Comparison of ENCODE assay signal across 8 cellular contexts in genomic region chr17:32142038-32142856, GRCh38. TPM values are rescaled to one million over a fixed set of nuclear protein-coding genes. Genes with fewer than 3 reads are reported as not detected.
DNase-seq lines count a peak whose midpoint lies in the region; ATAC-seq and TF ChIP-seq lines count a peak whose summit lies in the region.

Gene RHOT1 (plus strand): TSS chr17:32142502. CDS start chr17:32142693, 191 bp downstream.

- peaks cover 3% of the 10 kb centered on the region; the same call in 1 of the 3 replicates for H3K36me3 Mint-ChIP-seq in GM23338 (ENCODE audit: low read depth)
- H3K36me3 Mint-ChIP-seq in activated naive CD4-positive, alpha-beta T cell treated with anti-CD3 and anti-CD28 coated beads, Interleukin-2, amount 10 ng/mL, durations not matched to agents 7 days and 5 days = peaks cover 5% of the 10 kb centered on the region

- ATAC-seq in GM23338 (peak; percentile 61), thoracic aorta (ENCODE audit: insufficient number of reproducible peaks, low FRiP score, low read depth) (peak; percentile 84)

- H2AFZ ChIP-seq in GM23338 = peak within 1 kb of the TSS; percentile 86
- peak within 1 kb of the TSS; percentile 96 for H2AFZ ChIP-seq in osteoblast (ENCODE audit: low read length)

- H3K36me3 ChIP-seq in GM23338 (ENCODE audit: insufficient read depth) (no peaks in the 10 kb centered on the region), osteoblast (ENCODE audit: insufficient read depth, low read length) (no peaks in the 10 kb centered on the region), thoracic aorta (no peaks in the 10 kb centered on the region)

- H3K4me2 ChIP-seq in GM23338 (peak within 1 kb of the TSS; percentile 87), osteoblast (ENCODE audit: insufficient read depth, low read length) (peak within 1 kb of the TSS; percentile 100)

- H3K79me2 ChIP-seq in GM23338 (replicated peaks; ENCODE audit: insufficient read depth) (peaks cover 34% of the 10 kb centered on the region), osteoblast (ENCODE audit: insufficient read depth, low read length) (peaks cover 41% of the 10 kb centered on the region)

- CTCF ChIA-PET in activated naive CD4-positive, alpha-beta T cell treated with anti-CD3 and anti-CD28 coated beads, Interleukin-2, amount 10 ng/mL, durations not matched to agents 7 days and 5 days (lab: Charles Lee) = interaction anchor here (1.7 to 1.9 kb wide), 2 partner anchors 14 to 135 kb away, joined by 6 to 9 read pairs; partner anchors contain the start of gene LRRC37B

- H3K27me3 ChIP-seq in GM23338 (ENCODE audit: insufficient read depth) (no peaks in the 10 kb centered on the region), osteoblast (ENCODE audit: insufficient read depth, low read length) (no peaks in the 10 kb centered on the region), thoracic aorta (replicated peaks; ENCODE audit: insufficient read depth) (no peaks in the 10 kb centered on the region)

- H3K9me3 ChIP-seq in osteoblast (ENCODE audit: low read depth, low read length) (no peaks in the 10 kb centered on the region), thoracic aorta (no peaks in the 10 kb centered on the region)

- H3K4me3 ChIP-seq in GM23338 = peak within 1 kb of the TSS; percentile 93
- H3K4me3 ChIP-seq in osteoblast (ENCODE audit: insufficient read depth, low read length) = peak within 1 kb of the TSS; percentile 82
- peak within 1 kb of the TSS; percentile 76 for H3K4me3 ChIP-seq in thoracic aorta

- H3K4me1 ChIP-seq in GM23338 (ENCODE audit: insufficient read depth) (peaks cover 22% of the 10 kb centered on the region), osteoblast (ENCODE audit: insufficient read depth, low read length) (peaks cover 19% of the 10 kb centered on the region), thoracic aorta (ENCODE audit: control insufficient read depth in 1 of 2, low read depth in 2 of 2) (peaks cover 14 to 33% of the 10 kb centered on the region in 2 donors)

- peak within 1 kb of the TSS; percentile 97 for H3K27ac ChIP-seq in GM23338 (ENCODE audit: low read depth)
- peak within 1 kb of the TSS; percentile 97 for H3K27ac ChIP-seq in osteoblast (ENCODE audit: low read depth, low read length)
- peak within 1 kb of the TSS; percentile 77 to 87 for H3K27ac ChIP-seq in thoracic aorta

- DNase-seq in ELF-1 (ENCODE audit: low read depth, low spot score) = peak; percentile 86
- DNase-seq in GM23338 (ENCODE audit: low spot score) = peak; percentile 86
- peak; percentile 85 for DNase-seq in LoVo (ENCODE audit: low spot score)
- peak; percentile 80 for DNase-seq in SK-MEL-5 (ENCODE audit: low read depth, low spot score)
- DNase-seq in activated naive CD4-positive, alpha-beta T cell treated with anti-CD3 and anti-CD28 coated beads, Interleukin-2, amount 10 ng/mL, durations not matched to agents 7 days and 5 days = peak; percentile 77
- no peak for DNase-seq in glomerular endothelial cell (ENCODE audit: extremely low read depth, low read depth, low spot score)
- DNase-seq in osteoblast (ENCODE audit: insufficient read length, low spot score, missing footprints) = peak; percentile 97
- peak; percentile 36 for DNase-seq in thoracic aorta (ENCODE audit: low spot score)

- no peaks in the 10 kb centered on the region for H3K9me2 ChIP-seq in GM23338 (ENCODE audit: insufficient read depth)

- in situ Hi-C loops in SK-MEL-5 (cut with HindIII; ENCODE audit: low pct_unique_long_range_greater_than_20kb, low sequenced_read_pairs) = no loop called here

- peaks cover 13% of the 10 kb centered on the region for H3K27me3 Mint-ChIP-seq in GM23338 (ENCODE audit: insufficient read depth, low read depth, poor library complexity)
- peaks cover 9% of the 10 kb centered on the region for H3K27me3 Mint-ChIP-seq in activated naive CD4-positive, alpha-beta T cell treated with anti-CD3 and anti-CD28 coated beads, Interleukin-2, amount 10 ng/mL, durations not matched to agents 7 days and 5 days

- H3K27ac Mint-ChIP-seq in GM23338 = peak within 1 kb of the TSS; percentile 82
- H3K27ac Mint-ChIP-seq in activated naive CD4-positive, alpha-beta T cell treated with anti-CD3 and anti-CD28 coated beads, Interleukin-2, amount 10 ng/mL, durations not matched to agents 7 days and 5 days = peak within 1 kb of the TSS; percentile 86

- peaks cover 23% of the 10 kb centered on the region for H3K4me1 Mint-ChIP-seq in GM23338
- H3K4me1 Mint-ChIP-seq in activated naive CD4-positive, alpha-beta T cell treated with anti-CD3 and anti-CD28 coated beads, Interleukin-2, amount 10 ng/mL, durations not matched to agents 7 days and 5 days = peaks cover 36% of the 10 kb centered on the region

- peak within 1 kb of the TSS; percentile 94 for H3K4me3 Mint-ChIP-seq in GM23338
- peak within 1 kb of the TSS; percentile 100 for H3K4me3 Mint-ChIP-seq in activated naive CD4-positive, alpha-beta T cell treated with anti-CD3 and anti-CD28 coated beads, Interleukin-2, amount 10 ng/mL, durations not matched to agents 7 days and 5 days

- TF ChIP-seq CTCF in GM23338 (conservative IDR thresholded peaks at IDR 0.05; ENCODE audit: low read depth in 2 of 2) = peak; percentile 31 to 58
- TF ChIP-seq CTCF in osteoblast (IDR thresholded peaks at IDR 0.05; ENCODE audit: extremely low read depth, low read depth, low read length) = peak; percentile 31
- peak; percentile 39 for TF ChIP-seq CTCF in thoracic aorta (IDR thresholded peaks at IDR 0.05)

- H4K20me1 ChIP-seq in GM23338 (replicated peaks; ENCODE audit: insufficient read depth) (0 out of 2 replicates have a peak, but pooled peaks cover 8% of the 10 kb centered on the region), osteoblast (ENCODE audit: insufficient read depth, low read length) (peaks cover 11% of the 10 kb centered on the region)

- peaks cover 4% of the 10 kb centered on the region for H3F3A ChIP-seq in GM23338 (replicated peaks; ENCODE audit: low read depth)

- no peaks in the 10 kb centered on the region for H3K9me3 Mint-ChIP-seq in GM23338
- H3K9me3 Mint-ChIP-seq in activated naive CD4-positive, alpha-beta T cell treated with anti-CD3 and anti-CD28 coated beads, Interleukin-2, amount 10 ng/mL, durations not matched to agents 7 days and 5 days = no peaks in the 10 kb centered on the region

TF ChIP-seq in GM23338, 12 proteins besides CTCF, POLR2A, EP300 and RAD21:
- TF ChIP-seq EZH2 (IDR thresholded peaks at IDR 0.05; ENCODE audit: low read depth, unreplicated experiment) (no peak), POLR2AphosphoS5 (IDR thresholded peaks at IDR 0.05; ENCODE audit: low read depth) (peak; percentile 38; the same call in 1 of the 2 replicates), REST (IDR thresholded peaks at IDR 0.05; ENCODE audit: unreplicated experiment) (no peak)

RNA-seq across cellular contexts. Expression of gene RHOT1, which starts in this region (rescaled TPM):
- 51.4 and 53.5 TPM in 2 replicates for total RNA-seq in GM23338 (2014; rRNA removed; shearing (Covaris generic))
- polyA plus RNA-seq in GM23338 (2016; fragmentation: Nextera tagmentation; extraction: Ambion mirVana) = 38.8 and 40.8 TPM in 2 replicates
- 58.9 and 62.2 TPM in 2 replicates for total RNA-seq in SK-MEL-5 (2014; rRNA removed; shearing (Covaris generic))
- polyA plus RNA-seq in SK-MEL-5 (2015; cell fraction: cytosol; rRNA removed) = 37.3 and 53.4 TPM in 2 replicates
- polyA plus RNA-seq in SK-MEL-5 (2015; cell fraction: nucleus; rRNA removed) = 35.4 and 36.8 TPM in 2 replicates
- total RNA-seq in glomerular endothelial cell = 19.9 and 27.0 TPM in 2 replicates
- total RNA-seq in osteoblast = 46.0 and 47.0 TPM in 2 replicates
- 10 to 100 TPM; 40.1 to 47.0 TPM for total RNA-seq in thoracic aorta
